8 cellular contexts compared by ENCODE assay signal in genomic region chr19:52140077-52140710, GRCh38. TPM values are rescaled to one million over a fixed set of nuclear protein-coding genes. Genes with fewer than 3 reads are reported as not detected.
DNase-seq lines count a peak whose midpoint lies in the region; ATAC-seq and TF ChIP-seq lines count a peak whose summit lies in the region.

No MANE protein-coding gene starts in this region.

- intact Hi-C loops in cardiac septum (cut with DNase I), result no loop called here

- peaks cover 30% of the 10 kb centered on the region for H3K36me3 Mint-ChIP-seq in activated naive CD8-positive, alpha-beta T cell treated with anti-CD3 and anti-CD28 coated beads, Interleukin-2, amount 10 ng/mL, durations not matched to agents 7 days and 5 days

- TF ChIP-seq CTCF in cardiac muscle cell (IDR thresholded peaks at IDR 0.05; ENCODE audit: low read depth, low read length) (no peak), lung (IDR thresholded peaks at IDR 0.05; ENCODE audit: control extremely low read depth, extremely low read depth) (no peak)

- no peaks in the 10 kb centered on the region for H3K27me3 Mint-ChIP-seq in activated naive CD8-positive, alpha-beta T cell treated with anti-CD3 and anti-CD28 coated beads, Interleukin-2, amount 10 ng/mL, durations not matched to agents 7 days and 5 days

- H3K4me1 Mint-ChIP-seq in activated naive CD8-positive, alpha-beta T cell treated with anti-CD3 and anti-CD28 coated beads, Interleukin-2, amount 10 ng/mL, durations not matched to agents 7 days and 5 days, result peaks cover 16% of the 10 kb centered on the region

- POLR2A ChIA-PET in activated naive CD8-positive, alpha-beta T cell treated with anti-CD3 and anti-CD28 coated beads, Interleukin-2, amount 10 ng/mL, durations not matched to agents 7 days and 5 days (lab: Charles Lee), result interaction anchor here (1.9 to 2.5 kb wide), 2 partner anchors 30 to 49 kb away, joined by 5 to 20 read pairs; partner anchors contain the start of gene PPP2R1A

- no peaks in the 10 kb centered on the region for H3K27me3 ChIP-seq in cardiac muscle cell
- no peaks in the 10 kb centered on the region for H3K27me3 ChIP-seq in lung (ENCODE audit: control insufficient read depth, insufficient read depth)

- H3K9me3 ChIP-seq in cardiac muscle cell (ENCODE audit: low read depth) (no peaks in the 10 kb centered on the region), lung (ENCODE audit: control insufficient read depth in 2 of 2, insufficient read depth in 1 of 2, low read length in 1 of 2) (peaks cover 0 to 2% of the 10 kb centered on the region in 2 donors)

- H3K4me1 ChIP-seq in cardiac muscle cell (ENCODE audit: low read depth), result peaks cover 5% of the 10 kb centered on the region
- H3K4me1 ChIP-seq in lung (ENCODE audit: control insufficient read depth in 2 of 2, insufficient read depth in 2 of 2, low read length in 2 of 2), result peaks cover 0 to 2% of the 10 kb centered on the region in 2 donors
- H3K4me1 ChIP-seq in urinary bladder (ENCODE audit: insufficient read depth), result no peaks in the 10 kb centered on the region

- DNase-seq in cardiac muscle cell (ENCODE audit: low read depth in 1 of 2, low spot score in 1 of 2) (no peak), cardiac septum (ENCODE audit: low spot score) (no peak), lung (ENCODE audit: low spot score) (no peak), ecto neural progenitor cell (ENCODE audit: low spot score) (no peak)
- no peak for DNase-seq in activated naive CD8-positive, alpha-beta T cell treated with anti-CD3 and anti-CD28 coated beads, Interleukin-2, amount 10 ng/mL, durations not matched to agents 7 days and 5 days

- ATAC-seq in activated naive CD8-positive, alpha-beta T cell treated with anti-CD3 and anti-CD28 coated beads, Interleukin-2, amount 10 ng/mL, durations not matched to agents 7 days and 5 days (ENCODE audit: low read depth), result no peak
- ATAC-seq in lung (ENCODE audit: insufficient read depth, low FRiP score) (no peak), HG03354 (IDR thresholded peaks at IDR 0.05; ENCODE audit: poor library complexity, severe bottlenecking, unreplicated experiment) (no peak), GM18498 (IDR thresholded peaks at IDR 0.05; ENCODE audit: unreplicated experiment) (no peak)

- peak overlapping the region; percentile 91 for H3K4me3 Mint-ChIP-seq in activated naive CD8-positive, alpha-beta T cell treated with anti-CD3 and anti-CD28 coated beads, Interleukin-2, amount 10 ng/mL, durations not matched to agents 7 days and 5 days

- peak overlapping the region; percentile 38 for H3K27ac Mint-ChIP-seq in activated naive CD8-positive, alpha-beta T cell treated with anti-CD3 and anti-CD28 coated beads, Interleukin-2, amount 10 ng/mL, durations not matched to agents 7 days and 5 days

- H3K27ac ChIP-seq in cardiac muscle cell (peak overlapping the region; percentile 31), lung (ENCODE audit: low read depth in 1 of 2, low read length in 1 of 2) (peak overlapping the region; percentile 21 to 42), urinary bladder (ENCODE audit: low read depth) (peak overlapping the region; percentile 66)

- WGBS in lung, 2 donors, result 18 to 27% methylated on average over 18 of the region's 18 CpGs
- 11% methylated on average over 18 of the region's 18 CpGs for WGBS in urinary bladder

- no peaks in the 10 kb centered on the region for H3K36me3 ChIP-seq in cardiac muscle cell
- no peaks in the 10 kb centered on the region for H3K36me3 ChIP-seq in lung (ENCODE audit: control insufficient read depth in 2 of 2, insufficient read depth in 2 of 2, low read length in 2 of 2)
- H3K36me3 ChIP-seq in urinary bladder (ENCODE audit: insufficient read depth), result no peaks in the 10 kb centered on the region

- peaks cover 24% of the 10 kb centered on the region for H3K9me3 Mint-ChIP-seq in activated naive CD8-positive, alpha-beta T cell treated with anti-CD3 and anti-CD28 coated beads, Interleukin-2, amount 10 ng/mL, durations not matched to agents 7 days and 5 days

- peak overlapping the region; percentile 10 for H3K4me3 ChIP-seq in cardiac muscle cell
- no peak overlapping the region for H3K4me3 ChIP-seq in lung
- H3K4me3 ChIP-seq in urinary bladder (ENCODE audit: low read depth, low read length), result peak overlapping the region; percentile 12

RNA-seq across cellular contexts. Expression of gene ZNF616, which starts 0.5 kb away (rescaled TPM):
- total RNA-seq in cardiac muscle cell, result 9.1 and 11.9 TPM in 2 replicates
- 7.7 and 15.3 TPM in 2 replicates for polyA plus RNA-seq in cardiac muscle cell
- total RNA-seq in cardiac septum, result 4.3 TPM
- 10 to 100 TPM; 12.1 to 13.3 TPM for total RNA-seq in activated naive CD8-positive, alpha-beta T cell treated with anti-CD3 and anti-CD28 coated beads, Interleukin-2, amount 10 ng/mL, durations not matched to agents 7 days and 5 days
- 10 to 100 TPM in 1 of 2 donors, 1 to 10 TPM in 1; 7.2 to 18.0 TPM for total RNA-seq in lung
- polyA plus RNA-seq in lung, result 1 to 10 TPM; 2.6 to 3.3 TPM
- 26.1 TPM for total RNA-seq in urinary bladder
- polyA plus RNA-seq in urinary bladder, result 4.9 TPM

RNA-seq across cellular contexts. Expression of gene ZNF836, which starts 31.2 kb away (rescaled TPM):
- 9.4 and 13.1 TPM in 2 replicates for total RNA-seq in cardiac muscle cell
- 7.3 and 10.8 TPM in 2 replicates for polyA plus RNA-seq in cardiac muscle cell
- 5.9 TPM for total RNA-seq in cardiac septum
- 10 to 100 TPM; 25.8 to 29.2 TPM for total RNA-seq in activated naive CD8-positive, alpha-beta T cell treated with anti-CD3 and anti-CD28 coated beads, Interleukin-2, amount 10 ng/mL, durations not matched to agents 7 days and 5 days
- total RNA-seq in lung, result 10 to 100 TPM; 15.1 to 20.6 TPM
- polyA plus RNA-seq in lung, result 1 to 10 TPM; 3.0 to 4.3 TPM
- total RNA-seq in urinary bladder, result 27.8 TPM
- polyA plus RNA-seq in urinary bladder, result 6.7 TPM

RNA-seq across cellular contexts. Expression of gene ZNF841, which starts 44.6 kb away (rescaled TPM):
- 14.4 and 17.7 TPM in 2 replicates for total RNA-seq in cardiac muscle cell
- 2.9 and 7.7 TPM in 2 replicates for polyA plus RNA-seq in cardiac muscle cell
- 13.2 TPM for total RNA-seq in cardiac septum
- total RNA-seq in activated naive CD8-positive, alpha-beta T cell treated with anti-CD3 and anti-CD28 coated beads, Interleukin-2, amount 10 ng/mL, durations not matched to agents 7 days and 5 days, result 10 to 100 TPM; 38.4 to 38.6 TPM
- total RNA-seq in lung, result 10 to 100 TPM; 18.2 to 30.4 TPM
- 10 to 100 TPM in 1 of 2 donors, 1 to 10 TPM in 1; 5.5 to 13.4 TPM for polyA plus RNA-seq in lung
- 62.0 TPM for total RNA-seq in urinary bladder
- polyA plus RNA-seq in urinary bladder, result 7.0 TPM

RNA-seq across cellular contexts. Expression of gene PPP2R1A, which starts 49.7 kb away (rescaled TPM):
- total RNA-seq in cardiac muscle cell (641 and 821 TPM in 2 replicates), cardiac septum (466 TPM), lung (100 to 1,000 TPM; 201 to 250 TPM), urinary bladder (93.6 TPM)
- polyA plus RNA-seq in cardiac muscle cell (724 and 813 TPM in 2 replicates), lung (100 to 1,000 TPM; 117 to 138 TPM), urinary bladder (182 TPM)
- total RNA-seq in activated naive CD8-positive, alpha-beta T cell treated with anti-CD3 and anti-CD28 coated beads, Interleukin-2, amount 10 ng/mL, durations not matched to agents 7 days and 5 days, result 100 to 1,000 TPM; 184 to 187 TPM
